7 cellular contexts compared by ENCODE assay signal in genomic region chr20:37345339-37346231, GRCh38. TPM values are rescaled to one million over a fixed set of nuclear protein-coding genes. Genes with fewer than 3 reads are reported as not detected.
DNase-seq lines count a peak whose midpoint lies in the region; ATAC-seq, FAIRE-seq and TF ChIP-seq lines count a peak whose summit lies in the region.

SRC (plus strand) TSS chr20:37346140; CDS start chr20:37384154, 38,014 bp downstream.

- H3K9me3 Mint-ChIP-seq in MCF 10A (ENCODE audit: unreplicated experiment), result no peaks in the 10 kb centered on the region

- H3K27me3 Mint-ChIP-seq in MCF 10A (ENCODE audit: insufficient read depth, unreplicated experiment), result no peaks in the 10 kb centered on the region

- H3K4me3 Mint-ChIP-seq in MCF 10A (ENCODE audit: unreplicated experiment), result peak within 1 kb of the TSS; percentile 75

- H3K4me3 ChIP-seq in MG63, result peak within 1 kb of the TSS; percentile 58
- H3K4me3 ChIP-seq in iPS-18c (ENCODE audit: insufficient read depth, low read depth, low read length), result peak within 1 kb of the TSS; percentile 64
- peak within 1 kb of the TSS; percentile 42 to 65 (median 56) for H3K4me3 ChIP-seq in gastrocnemius medialis

- peaks cover 30% of the 10 kb centered on the region for H3K36me3 ChIP-seq in MG63
- no peaks in the 10 kb centered on the region for H3K36me3 ChIP-seq in gastrocnemius medialis

- no peaks in the 10 kb centered on the region for H3K4me1 ChIP-seq in gastrocnemius medialis

- peak; percentile 51 to 64 for ATAC-seq in gastrocnemius medialis
- ATAC-seq in GM21423 (IDR thresholded peaks at IDR 0.05; ENCODE audit: unreplicated experiment), result no peak

- peak; percentile 12 to 17 for TF ChIP-seq POLR2A in gastrocnemius medialis (IDR thresholded peaks at IDR 0.05)

- no peaks in the 10 kb centered on the region for H3K27me3 ChIP-seq in MG63
- H3K27me3 ChIP-seq in gastrocnemius medialis, result peaks cover 3 to 13% (median 10%) of the 10 kb centered on the region in 3 donors

- H3K9me3 ChIP-seq in MG63 (no peaks in the 10 kb centered on the region), iPS-18c (ENCODE audit: control insufficient read depth, insufficient read depth, low read length) (no peaks in the 10 kb centered on the region), gastrocnemius medialis (no peaks in the 10 kb centered on the region)

- no TSS peak for BruUV-seq in MCF 10A (replicated peaks; lab: Mats Ljungman, UMichigan)

- peaks cover 5% of the 10 kb centered on the region for H3K36me3 Mint-ChIP-seq in MCF 10A (ENCODE audit: insufficient read depth, unreplicated experiment)

- CTCF ChIA-PET in MCF 10A (lab: Yijun Ruan, JAX), result interaction anchor here (2.0 to 2.5 kb wide), 2 partner anchors 73 to 76 kb away, joined by 5 to 8 read pairs; no protein-coding TSS in a partner anchor

- no peak for FAIRE-seq in GM18507 (lab: Jason Lieb, UNC)

- in situ Hi-C loops in gastrocnemius medialis (cut with MboI; ENCODE audit: low sequenced_read_pairs in 4 of 4), result no loop called here

- DNase-seq in GM18507 (ENCODE audit: extremely low spot score, insufficient read length, low read depth) (peak; percentile 60), MG63 (peak; percentile 89), T-helper 22 cell (ENCODE audit: low read depth) (peak; percentile 26), MCF 10A (ENCODE audit: unreplicated experiment) (peak; percentile 74), gastrocnemius medialis (peak; percentile 38 to 55)

- POLR2A ChIA-PET in MCF 10A (lab: Yijun Ruan, JAX), result interaction anchor here (0.6 to 5.2 kb wide), 10 partner anchors 11 to 1053 kb away, joined by 3 to 30 read pairs (median 8); partner anchors contain the start of genes BLCAP, MANBAL, MROH8 and RPN2

- TF ChIP-seq CTCF in MCF 10A (IDR thresholded peaks at IDR 0.05; ENCODE audit: unreplicated experiment) (no peak), gastrocnemius medialis (IDR thresholded peaks at IDR 0.05 in 4 of 5, conservative IDR thresholded peaks at IDR 0.05 in 1 of 5) (no peak)

- peak within 1 kb of the TSS; percentile 25 to 69 (median 56) for H3K27ac ChIP-seq in gastrocnemius medialis

- intact Hi-C loops in MCF 10A (cut with micrococcal nuclease), result loop anchor here (2.0 kb wide), 1 partner anchor 51 kb away; no protein-coding TSS in a partner anchor
- intact Hi-C loops in gastrocnemius medialis (cut with DNase I; ENCODE audit: low total_unique reads), result no loop called here

- peak within 1 kb of the TSS; percentile 54 for H3K27ac Mint-ChIP-seq in MCF 10A (ENCODE audit: low read depth, unreplicated experiment)

- H3K4me1 Mint-ChIP-seq in MCF 10A (ENCODE audit: insufficient read depth, unreplicated experiment), result peaks cover 25% of the 10 kb centered on the region

RNA-seq across cellular contexts. Expression of gene SRC, which starts in this region (rescaled TPM):
- total RNA-seq in MG63 (2014; rRNA removed; shearing (Covaris generic); ENCODE audit: low replicate concordance), result 25.4 and 33.0 TPM in 2 replicates
- total RNA-seq in MCF 10A (2022), result 28.1 and 29.5 TPM in 2 replicates
- 1 to 10 TPM; 1.0 to 2.3 (median 1.8) TPM for total RNA-seq in gastrocnemius medialis

Comparison
In these comparisons a context has a peak if more than half of its experiments do, and no peak if none do; other contexts are left out.
1. DNase-seq: peak in every context shown above with its lines; median percentile 89 in MG63; 74 in MCF 10A; 60 in GM18507; 46 in gastrocnemius medialis; 26 in T-helper 22 cell.